ENCODE assay signal across 10 cellular contexts in the genomic region with DNA sequence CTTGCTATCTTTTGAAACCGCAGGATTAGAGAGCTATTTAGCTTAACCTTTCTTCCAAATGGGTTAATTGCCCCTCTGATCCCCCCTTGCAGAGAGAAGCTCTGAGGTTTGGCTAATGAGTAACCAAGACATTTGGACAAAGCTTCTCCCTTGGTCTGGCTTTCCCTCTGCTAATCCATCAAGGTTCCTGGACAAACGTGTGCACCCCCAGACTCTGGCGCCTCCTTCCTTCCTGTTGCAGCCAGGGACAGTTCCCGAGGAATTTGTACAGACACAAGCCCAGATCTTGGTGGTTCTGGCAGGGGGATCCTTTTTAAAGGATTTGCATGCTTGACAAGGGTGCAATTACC. TPM values are rescaled to one million over a fixed set of nuclear protein-coding genes. Genes with fewer than 3 reads are reported as not detected.
A peak's percentile ranks its signal among the peaks of the same experiment; 100 is the strongest.
DNase-seq lines count a peak whose midpoint lies in the region; FAIRE-seq and TF ChIP-seq lines count a peak whose summit lies in the region.
"Had no signal": no experiment of that assay in that cellular context is flagged by ENCODE, and none has a peak within 500 bp of the region (broad histone marks: within the 10 kb centered on the region; RNA-seq: fewer than 3 reads in every experiment).

No MANE protein-coding gene starts in this region.

- 47% methylated on average over 4 of the region's 4 CpGs for WGBS in SK-N-SH (ENCODE audit: low lambda C conversion rate)

- H3K9me3 ChIP-seq in SK-N-SH (no peaks in the 10 kb centered on the region), parathyroid adenoma (ENCODE audit: control insufficient read depth, low read length) (no peaks in the 10 kb centered on the region)
- H3K9me3 ChIP-seq: testis had no signal

- no peaks in the 10 kb centered on the region for H3K27me3 ChIP-seq in SK-N-SH (ENCODE audit: insufficient read depth)
- no peaks in the 10 kb centered on the region for H3K27me3 ChIP-seq in parathyroid adenoma (ENCODE audit: control insufficient read depth, insufficient read depth, low read length)
- H3K27me3 ChIP-seq: testis had no signal

- peak overlapping the region; percentile 88 for H3K4me3 Mint-ChIP-seq in Calu3 (ENCODE audit: low read depth, unreplicated experiment)
- peak overlapping the region; percentile 56 for H3K4me3 Mint-ChIP-seq in glutamatergic neuron (ENCODE audit: unreplicated experiment)

- no peak for TF ChIP-seq EP300 in SK-N-SH (IDR thresholded peaks at IDR 0.05; ENCODE audit: borderline replicate concordance in 1 of 2, low read depth in 1 of 2, low read length in 1 of 2)

- no peak for TF ChIP-seq RAD21 in SK-N-SH (IDR thresholded peaks at IDR 0.05; ENCODE audit: low read length)

- peaks cover 6% of the 10 kb centered on the region for H3F3A ChIP-seq in SK-N-SH (replicated peaks; ENCODE audit: insufficient read depth)

- CTCF ChIA-PET in Calu3 (lab: Charles Lee), result interaction anchor here (0.5 to 2.1 kb wide), 3 partner anchors 16 to 803 kb away, joined by 3 to 5 read pairs (median 5); a partner anchor contains a TSS
- CTCF ChIA-PET in SK-N-SH (lab: Yijun Ruan, JAX), result interaction anchor here (0.7 to 20.1 kb wide), 5 partner anchors 15 to 101 kb away, joined by 3 to 513 read pairs (median 5); no protein-coding TSS in a partner anchor

- H3K79me2 ChIP-seq in SK-N-SH (ENCODE audit: insufficient read depth) (peaks cover 54% of the 10 kb centered on the region; the same call in 1 of the 2 replicates), parathyroid adenoma (peaks cover 9% of the 10 kb centered on the region)

- H3K4me3 ChIP-seq in SK-N-SH (ENCODE audit: low read depth in 2 of 2, low read length in 1 of 2), result peak overlapping the region; percentile 73 to 93
- peak overlapping the region; percentile 78 for H3K4me3 ChIP-seq in parathyroid adenoma (ENCODE audit: low read depth, low read length)
- H3K4me3 ChIP-seq: K562 had no signal

- peak overlapping the region; percentile 82 to 87; a peak in 3 of 4 replicates for H3K27ac ChIP-seq in SK-N-SH (ENCODE audit: low read depth in 2 of 2, low read length in 1 of 2)
- no peak overlapping the region for H3K27ac ChIP-seq in parathyroid adenoma

- H3K4me2 ChIP-seq in SK-N-SH (peak overlapping the region; percentile 97), parathyroid adenoma (ENCODE audit: low read length) (peak overlapping the region; percentile 89)

- no peaks in the 10 kb centered on the region for H3K9me3 Mint-ChIP-seq in Calu3 (ENCODE audit: low read depth, unreplicated experiment)
- peaks cover 5% of the 10 kb centered on the region for H3K9me3 Mint-ChIP-seq in glutamatergic neuron (ENCODE audit: unreplicated experiment)

- H3K4me1 ChIP-seq in SK-N-SH (ENCODE audit: control insufficient read depth in 1 of 2, insufficient read depth in 2 of 2, low read depth in 1 of 2, low read length in 1 of 2) (peaks cover 14 to 15% of the 10 kb centered on the region in 2 experiments; a peak in 3 of 4 replicates), parathyroid adenoma (no peaks in the 10 kb centered on the region)

- no peaks in the 10 kb centered on the region for H4K20me1 ChIP-seq in SK-N-SH (ENCODE audit: insufficient read depth)

- BruUV-seq in Calu3 (replicated peaks; lab: Mats Ljungman, UMichigan), result TSS peak; percentile 73

- TF ChIP-seq CTCF in Calu3 (IDR thresholded peaks at IDR 0.05; ENCODE audit: unreplicated experiment) (no peak), SK-N-SH (IDR thresholded peaks at IDR 0.05) (peak; percentile 14; the same call in 1 of the 2 replicates), glutamatergic neuron (IDR thresholded peaks at IDR 0.05; ENCODE audit: partially characterized antibody, unreplicated experiment) (no peak), parathyroid adenoma (IDR thresholded peaks at IDR 0.05) (no peak), D721Med (IDR thresholded peaks at IDR 0.05; ENCODE audit: insufficient read depth, missing control alignments) (no peak)

- H3K4me1 Mint-ChIP-seq in Calu3 (ENCODE audit: low read depth, unreplicated experiment) (peaks cover 40% of the 10 kb centered on the region), glutamatergic neuron (ENCODE audit: low read depth, unreplicated experiment) (peaks cover 9% of the 10 kb centered on the region)

- no peaks in the 10 kb centered on the region for H3K9me2 ChIP-seq in SK-N-SH

- POLR2A ChIA-PET in SK-N-SH (lab: Yijun Ruan, JAX), result interaction anchor here (0.5 kb wide), 1 partner anchor 53 kb away, joined by 3 read pairs; no protein-coding TSS in a partner anchor

- intact Hi-C loops in Calu3 (cut with micrococcal nuclease; ENCODE audit: unreplicated experiment), result loop anchor here (5.0 kb wide), 1 partner anchor 73 kb away; no protein-coding TSS in a partner anchor

- no peak for FAIRE-seq in D721Med (lab: Jason Lieb, UNC)
- FAIRE-seq: K562 had no signal

- DNase-seq in Calu3 (no peak), SK-N-SH (no peak), glutamatergic neuron (no peak), NCI-H774 (lab: John Stamatoyannopoulos, UW) (no peak), NCI-H146 treated with DMSO at 0.1 percent for 48 hours (lab: John Stamatoyannopoulos, UW; ENCODE audit: unreplicated experiment) (no peak), NK-92 (lab: John Stamatoyannopoulos, UW; ENCODE audit: unreplicated experiment) (no peak), D721Med (ENCODE audit: insufficient read length, low spot score) (no peak)

- H2AFZ ChIP-seq in SK-N-SH (ENCODE audit: low read depth), result peak overlapping the region; percentile 91; the same call in 1 of the 2 replicates
- H2AFZ ChIP-seq in parathyroid adenoma, result no peak overlapping the region

- H3K9ac ChIP-seq in SK-N-SH, result peak overlapping the region; percentile 91; the same call in 1 of the 2 replicates
- H3K9ac ChIP-seq in parathyroid adenoma, result no peak overlapping the region

- H3K36me3 ChIP-seq in SK-N-SH (replicated peaks in 1 of 2; ENCODE audit: control insufficient read depth in 1 of 2, insufficient read depth in 2 of 2, low read length in 1 of 2), result no peaks in the 10 kb centered on the region
- H3K36me3 ChIP-seq in parathyroid adenoma (ENCODE audit: control insufficient read depth, insufficient read depth, low read length), result no peaks in the 10 kb centered on the region

- H3K27me3 Mint-ChIP-seq in Calu3 (ENCODE audit: unreplicated experiment) (no peaks in the 10 kb centered on the region), glutamatergic neuron (ENCODE audit: unreplicated experiment) (peaks cover 8% of the 10 kb centered on the region)

- H3K27ac Mint-ChIP-seq in Calu3 (ENCODE audit: unreplicated experiment), result peak overlapping the region; percentile 92
- peak overlapping the region; percentile 43 for H3K27ac Mint-ChIP-seq in glutamatergic neuron (ENCODE audit: unreplicated experiment)

- H3K36me3 Mint-ChIP-seq in Calu3 (ENCODE audit: insufficient read depth, unreplicated experiment) (peaks cover 27% of the 10 kb centered on the region), glutamatergic neuron (ENCODE audit: unreplicated experiment) (no peaks in the 10 kb centered on the region)

TF ChIP-seq in SK-N-SH, 30 proteins besides CTCF, POLR2A, EP300 and RAD21:
- TF ChIP-seq, protein P1, sequence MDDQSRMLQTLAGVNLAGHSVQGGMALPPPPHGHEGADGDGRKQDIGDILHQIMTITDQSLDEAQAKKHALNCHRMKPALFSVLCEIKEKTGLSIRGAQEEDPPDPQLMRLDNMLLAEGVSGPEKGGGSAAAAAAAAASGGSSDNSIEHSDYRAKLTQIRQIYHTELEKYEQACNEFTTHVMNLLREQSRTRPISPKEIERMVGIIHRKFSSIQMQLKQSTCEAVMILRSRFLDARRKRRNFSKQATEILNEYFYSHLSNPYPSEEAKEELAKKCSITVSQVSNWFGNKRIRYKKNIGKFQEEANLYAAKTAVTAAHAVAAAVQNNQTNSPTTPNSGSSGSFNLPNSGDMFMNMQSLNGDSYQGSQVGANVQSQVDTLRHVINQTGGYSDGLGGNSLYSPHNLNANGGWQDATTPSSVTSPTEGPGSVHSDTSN (IDR thresholded peaks at IDR 0.05), result no peak
- TF ChIP-seq, protein P2, sequence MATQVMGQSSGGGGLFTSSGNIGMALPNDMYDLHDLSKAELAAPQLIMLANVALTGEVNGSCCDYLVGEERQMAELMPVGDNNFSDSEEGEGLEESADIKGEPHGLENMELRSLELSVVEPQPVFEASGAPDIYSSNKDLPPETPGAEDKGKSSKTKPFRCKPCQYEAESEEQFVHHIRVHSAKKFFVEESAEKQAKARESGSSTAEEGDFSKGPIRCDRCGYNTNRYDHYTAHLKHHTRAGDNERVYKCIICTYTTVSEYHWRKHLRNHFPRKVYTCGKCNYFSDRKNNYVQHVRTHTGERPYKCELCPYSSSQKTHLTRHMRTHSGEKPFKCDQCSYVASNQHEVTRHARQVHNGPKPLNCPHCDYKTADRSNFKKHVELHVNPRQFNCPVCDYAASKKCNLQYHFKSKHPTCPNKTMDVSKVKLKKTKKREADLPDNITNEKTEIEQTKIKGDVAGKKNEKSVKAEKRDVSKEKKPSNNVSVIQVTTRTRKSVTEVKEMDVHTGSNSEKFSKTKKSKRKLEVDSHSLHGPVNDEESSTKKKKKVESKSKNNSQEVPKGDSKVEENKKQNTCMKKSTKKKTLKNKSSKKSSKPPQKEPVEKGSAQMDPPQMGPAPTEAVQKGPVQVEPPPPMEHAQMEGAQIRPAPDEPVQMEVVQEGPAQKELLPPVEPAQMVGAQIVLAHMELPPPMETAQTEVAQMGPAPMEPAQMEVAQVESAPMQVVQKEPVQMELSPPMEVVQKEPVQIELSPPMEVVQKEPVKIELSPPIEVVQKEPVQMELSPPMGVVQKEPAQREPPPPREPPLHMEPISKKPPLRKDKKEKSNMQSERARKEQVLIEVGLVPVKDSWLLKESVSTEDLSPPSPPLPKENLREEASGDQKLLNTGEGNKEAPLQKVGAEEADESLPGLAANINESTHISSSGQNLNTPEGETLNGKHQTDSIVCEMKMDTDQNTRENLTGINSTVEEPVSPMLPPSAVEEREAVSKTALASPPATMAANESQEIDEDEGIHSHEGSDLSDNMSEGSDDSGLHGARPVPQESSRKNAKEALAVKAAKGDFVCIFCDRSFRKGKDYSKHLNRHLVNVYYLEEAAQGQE (IDR thresholded peaks at IDR 0.05; ENCODE audit: low read depth, low read length), result peak; percentile 78; the same call in 1 of the 2 replicates

RNA-seq across cellular contexts. Expression of a gene that starts 1.6 kb away (rescaled TPM):
- 63.1 and 67.4 TPM in 2 replicates for total RNA-seq in Calu3 (2022)
- 7.0 and 7.4 TPM in 2 replicates for polyA plus RNA-seq in SK-N-SH (2012; rRNA removed)
- 5.4 and 6.5 TPM in 2 replicates for polyA plus RNA-seq in SK-N-SH (2012; cell fraction: cytosol; rRNA removed)
- 7.3 and 11.2 TPM in 2 replicates for polyA plus RNA-seq in SK-N-SH (2012; cell fraction: nucleus; rRNA removed)
- 15.3 TPM for total RNA-seq in glutamatergic neuron (ENCODE audit: unreplicated experiment)

RNA-seq across cellular contexts. Expression of a gene that starts 7.6 kb away (rescaled TPM):
- total RNA-seq in Calu3 (2022), result not detected in 2 replicates
- polyA plus RNA-seq in SK-N-SH (2012; rRNA removed), result not detected in 2 replicates
- not detected in 2 replicates for polyA plus RNA-seq in SK-N-SH (2012; cell fraction: cytosol; rRNA removed)
- not detected in 2 replicates for polyA plus RNA-seq in SK-N-SH (2012; cell fraction: nucleus; rRNA removed)
- not detected for total RNA-seq in glutamatergic neuron (ENCODE audit: unreplicated experiment)
- total RNA-seq: K562, testis had no signal
- polyA plus RNA-seq: K562 had no signal
